1 cellular context compared by ENCODE assay signal in genomic region chr11:9775393-9775780, GRCh38.
TF ChIP-seq lines count a peak whose summit lies in the region.

No MANE protein-coding gene starts in this region.

TF ChIP-seq in IMR-90, 13 proteins besides CTCF, POLR2A, EP300 and RAD21 (continued from another document):
- no peak for TF ChIP-seq MXI1 (IDR thresholded peaks at IDR 0.05; ENCODE audit: borderline replicate concordance, low read depth, low read length)
- no peak for TF ChIP-seq SMC3 (IDR thresholded peaks at IDR 0.05; ENCODE audit: low read depth, low read length)
- no peak for TF ChIP-seq RCOR1 (IDR thresholded peaks at IDR 0.05; ENCODE audit: insufficient replicate concordance, low read length)
- TF ChIP-seq BHLHE40 (IDR thresholded peaks at IDR 0.05; ENCODE audit: low read depth, low read length): no peak
- no peak for TF ChIP-seq FOS (IDR thresholded peaks at IDR 0.05; ENCODE audit: low read depth, low read length)
- TF ChIP-seq MAFK (IDR thresholded peaks at IDR 0.05; ENCODE audit: low read depth, low read length): no peak
- TF ChIP-seq RFX5 (IDR thresholded peaks at IDR 0.05; ENCODE audit: low read depth, low read length): no peak
- TF ChIP-seq CEBPB (IDR thresholded peaks at IDR 0.05; ENCODE audit: low read depth, low read length): no peak
- TF ChIP-seq NFE2L2 (IDR thresholded peaks at IDR 0.05; ENCODE audit: low read depth, low read length): no peak
- TF ChIP-seq CHD1 (IDR thresholded peaks at IDR 0.05; ENCODE audit: low read depth, low read length): no peak
- TF ChIP-seq, protein P1, sequence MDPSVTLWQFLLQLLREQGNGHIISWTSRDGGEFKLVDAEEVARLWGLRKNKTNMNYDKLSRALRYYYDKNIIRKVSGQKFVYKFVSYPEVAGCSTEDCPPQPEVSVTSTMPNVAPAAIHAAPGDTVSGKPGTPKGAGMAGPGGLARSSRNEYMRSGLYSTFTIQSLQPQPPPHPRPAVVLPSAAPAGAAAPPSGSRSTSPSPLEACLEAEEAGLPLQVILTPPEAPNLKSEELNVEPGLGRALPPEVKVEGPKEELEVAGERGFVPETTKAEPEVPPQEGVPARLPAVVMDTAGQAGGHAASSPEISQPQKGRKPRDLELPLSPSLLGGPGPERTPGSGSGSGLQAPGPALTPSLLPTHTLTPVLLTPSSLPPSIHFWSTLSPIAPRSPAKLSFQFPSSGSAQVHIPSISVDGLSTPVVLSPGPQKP (IDR thresholded peaks at IDR 0.05; ENCODE audit: borderline replicate concordance, low read depth, low read length): no peak
